ENCODE assay signal across 25 cellular contexts in the genomic region with DNA sequence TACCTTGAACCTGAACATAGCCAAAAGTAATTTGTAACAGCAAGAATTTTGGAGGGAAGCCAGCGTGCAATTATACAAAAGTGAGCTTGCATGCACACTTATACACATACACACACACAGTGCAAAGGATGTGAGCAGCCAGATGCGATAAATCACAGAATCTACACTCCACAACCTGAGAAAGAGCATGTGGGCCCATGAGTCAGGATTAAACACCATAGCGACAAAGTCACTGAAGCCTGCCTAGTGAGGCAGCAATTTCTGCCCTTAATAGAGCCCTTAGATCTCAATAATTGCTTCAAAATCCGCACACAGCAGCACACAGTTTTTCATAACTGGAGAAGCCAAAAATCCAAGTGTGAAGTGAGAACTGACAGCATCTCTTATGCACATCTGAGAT. TPM values are rescaled to one million over a fixed set of nuclear protein-coding genes. Genes with fewer than 3 reads are reported as not detected.
"Had no signal": no experiment of that assay in that cellular context is flagged by ENCODE, and none has a peak within 500 bp of the region (broad histone marks: within the 10 kb centered on the region; RNA-seq: fewer than 3 reads in every experiment).

No MANE protein-coding gene starts in this region.

- H3K4me3 ChIP-seq: cardiac muscle cell, Peyer's patch, SJSA1 had no signal

- H3K27ac ChIP-seq: brain microvascular endothelial cell, cardiac muscle cell, KMS-11, Peyer's patch, SJSA1 had no signal

- H3K27me3 ChIP-seq: brain microvascular endothelial cell, cardiac muscle cell, Peyer's patch, SJSA1 had no signal

- H3K36me3 ChIP-seq: brain microvascular endothelial cell, cardiac muscle cell, Peyer's patch, SJSA1 had no signal

- ATAC-seq: activated T-cell treated with anti-CD3 and anti-CD28 coated beads, Interleukin-2, amount 50 U/mL, for 4 hours; activated T-helper 17 cell treated with anti-CD3 and anti-CD28 coated beads, Interleukin-2, amount 50 U/mL, for 72 hours; SK-N-SH treated with all-trans-retinoic acid at 6 μM for 48 hours had no signal

- H3K9ac ChIP-seq: KMS-11 had no signal

- H3K4me2 ChIP-seq: KMS-11 had no signal

- DNase-seq: activated B cell treated with CpG ODN at 0.5 μM for 24 hours; activated CD4-positive, alpha-beta memory T cell treated with anti-CD3 and anti-CD28 coated beads for 36 hours; activated CD4-positive, alpha-beta T cell treated with anti-CD3 and anti-CD28 coated beads for 1 hour; activated CD4-positive, alpha-beta T cell treated with anti-CD3 and anti-CD28 coated beads, Interleukin-2, amount 10 ng/mL, durations not matched to agents 7 days and 5 days; activated CD8-positive, alpha-beta memory T cell treated with anti-CD3 and anti-CD28 coated beads for 24 hours; activated gamma-delta T cell; activated naive CD4-positive, alpha-beta T cell treated with anti-CD3 and anti-CD28 coated beads for 36 hours; activated naive CD8-positive, alpha-beta T cell treated with anti-CD3 and anti-CD28 coated beads for 36 hours; activated T-cell treated with anti-CD3 and anti-CD28 coated beads, Interleukin-2, amount 50 U/mL, for 4 hours; brain microvascular endothelial cell; NCI-H1105; NCI-H1436; NCI-H187; NCI-H446 treated with DMSO at 0.1 percent for 48 hours; NCI-H524 treated with DMSO at 0.1 percent for 48 hours; NCI-H748 treated with DMSO at 0.1 percent for 48 hours; Peyer's patch; SHP77; SW 1271 had no signal

- H3K4me1 ChIP-seq: Peyer's patch had no signal

- H3K9me3 ChIP-seq: Peyer's patch, SJSA1 had no signal

RNA-seq across cellular contexts. Expression of gene TEAD1, which starts 42.6 kb away (rescaled TPM):
- polyA plus RNA-seq: IgD-negative memory B cell had no signal
